5 cellular contexts compared by ENCODE assay signal in the genomic region with DNA sequence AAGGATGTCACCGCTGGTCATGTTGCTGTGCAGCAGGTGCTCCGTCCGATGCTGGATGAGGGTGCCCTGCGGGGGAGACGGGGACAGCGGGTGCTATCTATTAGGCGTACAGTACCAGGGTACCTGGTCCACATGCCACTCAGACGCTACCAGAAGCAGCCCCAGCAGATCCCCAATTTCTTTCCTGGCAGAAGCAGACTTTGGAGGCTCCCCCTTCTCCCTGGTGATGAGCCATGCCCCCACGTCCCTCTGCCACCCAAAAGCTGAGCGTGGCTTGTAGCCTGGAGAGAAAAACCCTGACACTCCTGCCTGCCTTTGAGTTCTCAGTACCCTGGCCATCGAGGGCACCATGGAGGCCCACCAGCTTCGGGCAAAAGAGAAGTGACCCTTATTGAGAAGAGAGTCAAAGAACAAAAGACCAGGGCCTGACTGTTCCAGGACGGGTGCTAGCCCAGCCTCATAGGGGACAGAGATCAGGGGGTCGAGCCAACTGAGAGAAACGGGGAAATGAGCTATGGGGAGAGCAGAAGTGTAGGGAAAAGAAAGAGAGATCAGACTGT.
"Had no signal": no experiment of that assay in that cellular context is flagged by ENCODE, and none has a peak within 500 bp of the region (broad histone marks: within the 10 kb centered on the region; RNA-seq: fewer than 3 reads in every experiment).

No MANE protein-coding gene starts in this region.

- H3K4me3 ChIP-seq: GM23248, K562 had no signal

- DNase-seq: GM23248, H9, HCEC 1CT, IMR-90 had no signal

- H3K27ac ChIP-seq: GM23248 had no signal

- H3K9ac ChIP-seq: GM23248 had no signal

- ATAC-seq: K562 had no signal

- H3K4me3 Mint-ChIP-seq: H9 had no signal
